In the genomic region with DNA sequence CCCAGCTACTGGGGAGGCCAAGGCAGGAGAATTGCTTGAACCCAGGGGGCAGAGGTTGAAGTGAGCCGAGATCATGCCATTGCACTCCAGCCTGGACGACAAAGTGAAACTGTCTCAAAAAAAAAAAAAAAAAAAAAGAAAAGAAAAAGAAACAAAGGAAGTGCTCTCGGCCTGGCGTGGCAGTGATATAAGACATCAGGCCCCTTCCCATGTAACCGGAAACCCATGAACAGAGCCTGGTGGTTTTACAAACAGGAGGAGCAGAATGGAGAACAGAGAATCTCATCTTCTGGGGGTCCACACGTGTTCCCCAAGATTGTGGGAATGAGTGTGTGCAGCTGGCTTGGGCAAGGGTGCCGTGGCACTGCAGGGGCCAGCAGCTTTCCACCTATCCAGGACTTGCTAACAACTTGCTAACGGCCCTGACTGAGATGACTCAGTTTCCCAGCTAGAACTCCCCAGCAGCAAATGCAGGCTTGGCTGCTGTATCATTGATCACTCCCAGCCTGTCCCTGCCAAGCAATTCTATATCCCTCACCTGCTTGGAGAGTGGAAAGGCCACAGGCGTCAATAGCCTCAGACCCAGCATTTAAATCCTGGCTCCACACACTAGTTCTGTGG, we compare ENCODE assay signal across 18 cellular contexts.
DNase-seq lines count a peak whose midpoint lies in the region; ATAC-seq and TF ChIP-seq lines count a peak whose summit lies in the region.
"Had no signal": no experiment of that assay in that cellular context is flagged by ENCODE, and none has a peak within 500 bp of the region (broad histone marks: within the 10 kb centered on the region; RNA-seq: fewer than 3 reads in every experiment).

No MANE protein-coding gene starts in this region.

- H2AFZ ChIP-seq in fibroblast of lung (ENCODE audit: low read length), result peak overlapping the region; percentile 14

- H3K9me3 ChIP-seq in T-helper 17 cell (ENCODE audit: control insufficient read depth, low read length, poor library complexity, severe bottlenecking) (no peaks in the 10 kb centered on the region), fibroblast of lung (ENCODE audit: control insufficient read depth, insufficient read depth, low read depth, low read length) (no peaks in the 10 kb centered on the region), spleen (no peaks in the 10 kb centered on the region)
- H3K9me3 ChIP-seq: esophagus muscularis mucosa, heart left ventricle had no signal

- no peaks in the 10 kb centered on the region for H4K20me1 ChIP-seq in fibroblast of lung (ENCODE audit: control insufficient read depth, extremely low read depth, insufficient read depth, low read length)

- H3K27ac ChIP-seq in fibroblast of lung (ENCODE audit: insufficient read depth, low read length) (no peak overlapping the region), spleen (no peak overlapping the region)
- H3K27ac ChIP-seq: brain microvascular endothelial cell, dorsolateral prefrontal cortex, esophagus muscularis mucosa, heart left ventricle had no signal

- H3K4me1 Mint-ChIP-seq in activated naive CD4-positive, alpha-beta T cell treated with anti-CD3 and anti-CD28 coated beads, Interleukin-2, amount 10 ng/mL, durations not matched to agents 7 days and 5 days, result peaks cover 22% of the 10 kb centered on the region
- H3K4me1 Mint-ChIP-seq in T-helper 17 cell, result peaks cover 2% of the 10 kb centered on the region

- H3K27me3 Mint-ChIP-seq in activated naive CD4-positive, alpha-beta T cell treated with anti-CD3 and anti-CD28 coated beads, Interleukin-2, amount 10 ng/mL, durations not matched to agents 7 days and 5 days, result peaks cover 32% of the 10 kb centered on the region
- H3K27me3 Mint-ChIP-seq in T-helper 17 cell, result peaks cover 10% of the 10 kb centered on the region

- ATAC-seq in T-helper 17 cell, result no peak
- ATAC-seq: heart left ventricle, right cardiac atrium had no signal

- no peak overlapping the region for H3K4me2 ChIP-seq in fibroblast of lung (ENCODE audit: extremely low read depth, insufficient read depth, low read length)

- WGBS in spleen, 5 donors, result 18 to 24% (median 22%) methylated on average over 7 to 9 of the region's 9 CpGs

- peak overlapping the region; percentile 88 for H3K27ac Mint-ChIP-seq in activated naive CD4-positive, alpha-beta T cell treated with anti-CD3 and anti-CD28 coated beads, Interleukin-2, amount 10 ng/mL, durations not matched to agents 7 days and 5 days
- peak overlapping the region; percentile 90 for H3K27ac Mint-ChIP-seq in T-helper 17 cell

- intact Hi-C loops in spleen (cut with DNase I; ENCODE audit: low total_unique reads), result no loop called here

- H3K4me3 ChIP-seq in fibroblast of lung (replicated peaks in 1 of 4; ENCODE audit: control extremely low read depth in 1 of 4, insufficient read depth in 1 of 4, low read depth in 3 of 4, low read length in 4 of 4), result no peak overlapping the region
- H3K4me3 ChIP-seq in spleen, result no peak overlapping the region
- H3K4me3 ChIP-seq: dorsolateral prefrontal cortex, esophagus muscularis mucosa, heart left ventricle had no signal

- CTCF ChIA-PET in activated naive CD4-positive, alpha-beta T cell treated with anti-CD3 and anti-CD28 coated beads, Interleukin-2, amount 10 ng/mL, durations not matched to agents 7 days and 5 days (lab: Charles Lee), result interaction anchor here (1.3 kb wide), 1 partner anchor 40 kb away, joined by 4 read pairs; no protein-coding TSS in a partner anchor

- no peak for TF ChIP-seq CTCF in fibroblast of lung (conservative IDR thresholded peaks at IDR 0.05 in 1 of 2, IDR thresholded peaks at IDR 0.05 in 1 of 2; ENCODE audit: low read depth in 1 of 2, low read length in 2 of 2)
- TF ChIP-seq CTCF in spleen (IDR thresholded peaks at IDR 0.05 in 8 of 11, conservative IDR thresholded peaks at IDR 0.05 in 3 of 11), result no peak

- no peaks in the 10 kb centered on the region for H3K79me2 ChIP-seq in fibroblast of lung (ENCODE audit: control insufficient read depth, insufficient read depth, low read length)

- no peaks in the 10 kb centered on the region for H3K36me3 Mint-ChIP-seq in activated naive CD4-positive, alpha-beta T cell treated with anti-CD3 and anti-CD28 coated beads, Interleukin-2, amount 10 ng/mL, durations not matched to agents 7 days and 5 days
- no peaks in the 10 kb centered on the region for H3K36me3 Mint-ChIP-seq in T-helper 17 cell (ENCODE audit: low read depth)

- DNase-seq in activated naive CD4-positive, alpha-beta T cell treated with anti-CD3 and anti-CD28 coated beads, Interleukin-2, amount 10 ng/mL, durations not matched to agents 7 days and 5 days, result peak; percentile 57
- no peak for DNase-seq in activated naive CD4-positive, alpha-beta T cell (lab: John Stamatoyannopoulos, UW)
- DNase-seq in T-helper 17 cell, result no peak
- peak in 1 of 2 donors; percentile 15 for DNase-seq in fibroblast of lung (ENCODE audit: low read depth in 2 of 2)
- peak; percentile 13 for DNase-seq in spleen
- DNase-seq in DMS53 treated with DMSO at 0.1 percent for 48 hours (lab: John Stamatoyannopoulos, UW; ENCODE audit: unreplicated experiment), result no peak
- DNase-seq in superior temporal gyrus (ENCODE audit: extremely low spot score), result no peak
- DNase-seq in NCI-H226, result no peak
- DNase-seq: activated gamma-delta T cell, brain microvascular endothelial cell, H7, heart left ventricle, NCI-H1694 treated with DMSO at 0.1 percent for 48 hours, nucleus accumbens, right cardiac atrium, SIG-M5 had no signal

- H3K9ac ChIP-seq in fibroblast of lung (ENCODE audit: insufficient read depth, low read length), result no peak overlapping the region

- no peaks in the 10 kb centered on the region for H3K36me3 ChIP-seq in fibroblast of lung (ENCODE audit: control insufficient read depth, insufficient read depth, low read length)
- H3K36me3 ChIP-seq in spleen, result no peaks in the 10 kb centered on the region
- H3K36me3 ChIP-seq: brain microvascular endothelial cell, esophagus muscularis mucosa, heart left ventricle had no signal

- H3K27me3 ChIP-seq in fibroblast of lung (ENCODE audit: control insufficient read depth, insufficient read depth, low read length), result no peaks in the 10 kb centered on the region
- H3K27me3 ChIP-seq in spleen (replicated peaks in 1 of 7), result no peaks in the 10 kb centered on the region
- H3K27me3 ChIP-seq: brain microvascular endothelial cell, dorsolateral prefrontal cortex had no signal

- H3K9me3 Mint-ChIP-seq in activated naive CD4-positive, alpha-beta T cell treated with anti-CD3 and anti-CD28 coated beads, Interleukin-2, amount 10 ng/mL, durations not matched to agents 7 days and 5 days, result no peaks in the 10 kb centered on the region

- no peaks in the 10 kb centered on the region for H3K4me1 ChIP-seq in fibroblast of lung (ENCODE audit: control insufficient read depth, extremely low read depth, insufficient read depth, low read length)
- peaks cover 0 to 8% (median 0%) of the 10 kb centered on the region in 6 donors for H3K4me1 ChIP-seq in spleen
- H3K4me1 ChIP-seq: esophagus muscularis mucosa, heart left ventricle had no signal

- peak overlapping the region; percentile 21 for H3K4me3 Mint-ChIP-seq in activated naive CD4-positive, alpha-beta T cell treated with anti-CD3 and anti-CD28 coated beads, Interleukin-2, amount 10 ng/mL, durations not matched to agents 7 days and 5 days
- H3K4me3 Mint-ChIP-seq in T-helper 17 cell, result peak overlapping the region; percentile 80

- TF ChIP-seq POLR2A in spleen (IDR thresholded peaks at IDR 0.05), result no peak

Comparison
In these comparisons a context has a peak if more than half of its experiments do, and no peak if none do; other contexts are left out.
1. DNase-seq: peak in activated naive CD4-positive, alpha-beta T cell treated with anti-CD3 and anti-CD28 coated beads, Interleukin-2, amount 10 ng/mL, durations not matched to agents 7 days and 5 days (single experiment) and spleen (single experiment); none in activated naive CD4-positive, alpha-beta T cell (0 of 4), T-helper 17 cell (0 of 3), DMS53 treated with DMSO at 0.1 percent for 48 hours (single experiment), superior temporal gyrus (single experiment) and NCI-H226 (single experiment).